In the genomic region with DNA sequence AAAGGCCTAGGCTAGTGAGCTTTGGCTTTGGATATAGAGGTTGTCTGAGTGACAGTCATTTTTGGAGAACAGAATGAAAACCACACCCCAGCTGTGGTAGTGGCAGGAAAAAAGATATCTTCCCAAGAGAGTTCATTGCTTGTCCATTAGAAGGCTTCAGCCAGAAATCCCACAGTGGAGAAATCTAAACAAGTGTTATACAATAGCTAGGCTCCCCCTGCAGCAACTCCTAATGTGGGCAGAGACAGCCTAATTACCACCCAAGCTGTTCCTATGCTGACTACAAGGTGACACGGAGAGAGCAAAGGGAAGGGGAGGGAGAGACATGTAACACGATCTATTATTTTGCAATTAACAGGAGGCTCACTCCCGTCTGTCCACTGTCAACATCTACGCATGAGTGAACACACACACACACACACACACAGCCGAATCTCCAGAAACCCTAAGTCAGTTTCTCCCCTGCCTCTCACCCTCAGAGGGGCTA, we compare ENCODE assay signal across 9 cellular contexts.
DNase-seq lines count a peak whose midpoint lies in the region; ATAC-seq, FAIRE-seq and TF ChIP-seq lines count a peak whose summit lies in the region.
"Had no signal": no experiment of that assay in that cellular context is flagged by ENCODE, and none has a peak within 500 bp of the region (broad histone marks: within the 10 kb centered on the region; RNA-seq: fewer than 3 reads in every experiment).

No MANE protein-coding gene starts in this region.

- H3K79me2 ChIP-seq in H1 (ENCODE audit: control insufficient read depth in 1 of 2, insufficient read depth in 2 of 2, low read length in 2 of 2): no peaks in the 10 kb centered on the region

- no peak overlapping the region for H3K18ac ChIP-seq in H1 (ENCODE audit: extremely low read depth, low read length)

- H3K4me1 ChIP-seq in H1 (replicated peaks in 1 of 4; ENCODE audit: control insufficient read depth in 3 of 4, insufficient read depth in 4 of 4, low read length in 3 of 4) (peaks cover 0 to 9% (median 3%) of the 10 kb centered on the region in 4 experiments; a peak in 3 of 7 replicates), psoas muscle (no peaks in the 10 kb centered on the region)

- H2BK20ac ChIP-seq in H1 (ENCODE audit: low read length): no peak overlapping the region

- no peaks in the 10 kb centered on the region for H3K36me3 ChIP-seq in H1 (ENCODE audit: control insufficient read depth in 2 of 4, insufficient read depth in 4 of 4, low read length in 3 of 4)
- no peaks in the 10 kb centered on the region for H3K36me3 ChIP-seq in psoas muscle (ENCODE audit: insufficient read depth in 1 of 2, low read depth in 1 of 2)

- H3K27me3 ChIP-seq in H1 (replicated peaks in 1 of 4; ENCODE audit: control insufficient read depth in 3 of 4, extremely low read depth in 1 of 4, insufficient read depth in 3 of 4, low read length in 3 of 4) (no peaks in the 10 kb centered on the region), psoas muscle (ENCODE audit: insufficient read depth in 3 of 3, low read length in 2 of 3) (no peaks in the 10 kb centered on the region)

- WGBS in H1 (ENCODE audit: extremely low coverage in 1 of 2, insufficient coverage in 1 of 2, insufficient read length in 1 of 2, insufficient replicate concordance in 2 of 2, low coverage in 1 of 2, low lambda C conversion rate in 2 of 2, missing lambda C conversion rate in 1 of 2), 2 experiments: 66% methylated on average over 5 of the region's 5 CpGs; no CpG with 5 or more reads in 1 of the 2 experiments
- WGBS in psoas muscle, 3 donors: 19 to 23% (median 21%) methylated on average over 5 of the region's 5 CpGs

- H4K8ac ChIP-seq in H1 (ENCODE audit: extremely low read depth, insufficient read depth, low read length): no peak overlapping the region

- H3K4me3 ChIP-seq in H1 (ENCODE audit: extremely low read depth in 1 of 4, insufficient read depth in 2 of 4, low read depth in 3 of 4, low read length in 4 of 4) (no peak overlapping the region), psoas muscle (no peak overlapping the region)

- H2BK120ac ChIP-seq in H1 (replicated peaks; ENCODE audit: low read depth, low read length): no peak overlapping the region

- H3K27ac ChIP-seq in H1 (ENCODE audit: low read depth, low read length): no peak overlapping the region
- no peak overlapping the region for H3K27ac ChIP-seq in psoas muscle

- peak; percentile 63 to 81 (median 76) for ATAC-seq in psoas muscle
- no peak for ATAC-seq in GM21723 (IDR thresholded peaks at IDR 0.05; ENCODE audit: unreplicated experiment)
- no peak for ATAC-seq in HG02642 (IDR thresholded peaks at IDR 0.05; ENCODE audit: poor library complexity, unreplicated experiment)

- no peak overlapping the region for H3K4ac ChIP-seq in H1 (replicated peaks; ENCODE audit: insufficient read length, low read depth, low read length)

- peak; percentile 55 for FAIRE-seq in H1 (lab: Jason Lieb, UNC)

- peak; percentile 41 for DNase-seq in HEK293T (ENCODE audit: extremely low spot score)
- peak; percentile 100 for DNase-seq in NCI-H524 treated with DMSO at 0.1 percent for 48 hours (lab: John Stamatoyannopoulos, UW)
- no peak for DNase-seq in H1 (ENCODE audit: low read depth in 1 of 2, low spot score in 2 of 2)
- no peak for DNase-seq in psoas muscle
- no peak for DNase-seq in GF-D8 (lab: John Stamatoyannopoulos, UW)
- DNase-seq: Karpas-422, posterior cingulate gyrus had no signal

- no peaks in the 10 kb centered on the region for H3K9me3 ChIP-seq in H1 (ENCODE audit: insufficient read depth in 2 of 2, low read depth in 1 of 2, low read length in 1 of 2)
- H3K9me3 ChIP-seq in psoas muscle: no peaks in the 10 kb centered on the region

- TF ChIP-seq CTCF in H1 (IDR thresholded peaks at IDR 0.05; ENCODE audit: control extremely low read depth in 1 of 3, insufficient read depth in 1 of 3, low read depth in 1 of 3, low read length in 3 of 3): no peak
- no peak for TF ChIP-seq CTCF in psoas muscle (IDR thresholded peaks at IDR 0.05)

- TF ChIP-seq EP300 in H1 (IDR thresholded peaks at IDR 0.05; ENCODE audit: borderline replicate concordance in 1 of 2, low read depth in 2 of 2, low read length in 2 of 2): no peak

- intact Hi-C loops in psoas muscle (cut with DNase I): no loop called here

- no peak overlapping the region for H2BK15ac ChIP-seq in H1 (ENCODE audit: low read length)

- H3K79me1 ChIP-seq in H1 (ENCODE audit: low read depth, low read length): no peaks in the 10 kb centered on the region

- H4K91ac ChIP-seq in H1 (replicated peaks; ENCODE audit: insufficient read length, low read length): no peak overlapping the region

- no peak overlapping the region for H3K14ac ChIP-seq in H1 (ENCODE audit: insufficient read length)

- H2AFZ ChIP-seq in H1 (ENCODE audit: low read length): peak overlapping the region; percentile 96

- TF ChIP-seq RAD21 in H1 (IDR thresholded peaks at IDR 0.05 in 1 of 2, conservative IDR thresholded peaks at IDR 0.05 in 1 of 2; ENCODE audit: low read depth in 2 of 2, low read length in 2 of 2): no peak

- POLR2A ChIA-PET in HEK293T (lab: Yijun Ruan, JAX) (no interaction called here), H1 (lab: Charles Lee; ENCODE audit: partially characterized antibody) (interaction anchor here (0.9 kb wide), 1 partner anchor 15 kb away, joined by 4 read pairs; no protein-coding TSS in a partner anchor)

- no peak overlapping the region for H2BK5ac ChIP-seq in H1 (ENCODE audit: low read depth, low read length)

- CTCF ChIA-PET in HEK293T (lab: Yijun Ruan, JAX): interaction anchor here (0.6 to 1.6 kb wide), 3 partner anchors 20 to 172 kb away, joined by 4 to 5 read pairs (median 4); no protein-coding TSS in a partner anchor
- CTCF ChIA-PET in H1 (lab: Charles Lee; ENCODE audit: partially characterized antibody): interaction anchor here (0.7 to 2.1 kb wide), 4 partner anchors 13 to 176 kb away, joined by 3 to 6 read pairs (median 4); no protein-coding TSS in a partner anchor

- H3K9ac ChIP-seq in H1 (replicated peaks in 1 of 4; ENCODE audit: extremely low read depth in 1 of 4, low read depth in 3 of 4, low read length in 3 of 4): no peak overlapping the region

- H3K23ac ChIP-seq in H1 (ENCODE audit: insufficient read length): no peak overlapping the region

- H4K5ac ChIP-seq in H1 (ENCODE audit: insufficient read length, low read depth, low read length): no peak overlapping the region

- no peak overlapping the region for H2BK12ac ChIP-seq in H1 (ENCODE audit: low read depth, low read length)

- no peak overlapping the region for H3K56ac ChIP-seq in H1 (replicated peaks; ENCODE audit: insufficient read length, low read depth, low read length)

- no peak for TF ChIP-seq POLR2A in H1 (IDR thresholded peaks at IDR 0.05; ENCODE audit: control extremely low read depth in 1 of 2, low read depth in 2 of 2, low read length in 2 of 2)

- H4K20me1 ChIP-seq in H1 (replicated peaks in 1 of 2; ENCODE audit: control insufficient read depth in 1 of 2, insufficient read depth in 2 of 2, low read length in 2 of 2): no peaks in the 10 kb centered on the region

- H3K4me2 ChIP-seq in H1 (ENCODE audit: insufficient read depth in 1 of 2, low read depth in 2 of 2, low read length in 2 of 2): no peak overlapping the region

- no peak overlapping the region for H2AK5ac ChIP-seq in H1 (ENCODE audit: low read depth, low read length)

- H3K23me2 ChIP-seq in H1 (ENCODE audit: low read depth, low read length): no peaks in the 10 kb centered on the region

TF ChIP-seq in HEK293T, 16 proteins besides CTCF, POLR2A, EP300 and RAD21:
- TF ChIP-seq, protein P1, sequence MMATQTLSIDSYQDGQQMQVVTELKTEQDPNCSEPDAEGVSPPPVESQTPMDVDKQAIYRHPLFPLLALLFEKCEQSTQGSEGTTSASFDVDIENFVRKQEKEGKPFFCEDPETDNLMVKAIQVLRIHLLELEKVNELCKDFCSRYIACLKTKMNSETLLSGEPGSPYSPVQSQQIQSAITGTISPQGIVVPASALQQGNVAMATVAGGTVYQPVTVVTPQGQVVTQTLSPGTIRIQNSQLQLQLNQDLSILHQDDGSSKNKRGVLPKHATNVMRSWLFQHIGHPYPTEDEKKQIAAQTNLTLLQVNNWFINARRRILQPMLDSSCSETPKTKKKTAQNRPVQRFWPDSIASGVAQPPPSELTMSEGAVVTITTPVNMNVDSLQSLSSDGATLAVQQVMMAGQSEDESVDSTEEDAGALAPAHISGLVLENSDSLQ (IDR thresholded peaks at IDR 0.05): peak; percentile 49; the same call in 1 of the 2 replicates
- TF ChIP-seq CTBP1 (IDR thresholded peaks at IDR 0.05; ENCODE audit: borderline replicate concordance): no peak

TF ChIP-seq in H1, 55 proteins besides CTCF, POLR2A, EP300 and RAD21:
- TF ChIP-seq SAP30 (IDR thresholded peaks at IDR 0.05; ENCODE audit: insufficient read depth, insufficient replicate concordance, low read length): no peak
- TF ChIP-seq NANOG (IDR thresholded peaks at IDR 0.05; ENCODE audit: insufficient read depth, low read depth, low read length, poor library complexity, severe bottlenecking): no peak
- no peak for TF ChIP-seq RNF2 (IDR thresholded peaks at IDR 0.05; ENCODE audit: borderline replicate concordance, low read depth, low read length, missing control alignments, poor library complexity, severe bottlenecking)
- no peak for TF ChIP-seq RXRA (IDR thresholded peaks at IDR 0.05; ENCODE audit: insufficient read depth, low read depth, low read length)

Comparison
In these comparisons a context has a peak if more than half of its experiments do, and no peak if none do; other contexts are left out.
1. DNase-seq: peak in HEK293T (single experiment) and NCI-H524 treated with DMSO at 0.1 percent for 48 hours (single experiment); none in H1 (0 of 2), psoas muscle (0 of 2) and GF-D8 (single experiment).
2. ATAC-seq: peak in psoas muscle (4 of 4); none in GM21723 (single experiment) and HG02642 (single experiment).